Comparison of ENCODE assay signal across 8 cellular contexts in genomic region chr7:98877692-98878364, GRCh38. TPM values are rescaled to one million over a fixed set of nuclear protein-coding genes. Genes with fewer than 3 reads are reported as not detected.
A peak's percentile ranks its signal among the peaks of the same experiment; 100 is the strongest.
DNase-seq lines count a peak whose midpoint lies in the region; ATAC-seq, FAIRE-seq and TF ChIP-seq lines count a peak whose summit lies in the region.

No MANE protein-coding gene starts in this region.

- intact Hi-C loops in activated CD4-positive, alpha-beta T cell treated with anti-CD3 and anti-CD28 coated beads for 36 hours (cut with DNase I, micrococcal nuclease) = loop anchor here in 1 of 2 experiments (1.0 to 5.0 kb wide), 8 partner anchors 8 to 1006 kb away; partner anchors contain the start of genes ARPC1A, ASNS, BRI3 and LMTK2

- WGBS in liver = 36% methylated on average over 18 of the region's 18 CpGs
- WGBS in thymus = 36% methylated on average over 18 of the region's 18 CpGs

- no peak overlapping the region for H3K27ac Mint-ChIP-seq in activated CD4-positive, alpha-beta T cell treated with anti-CD3 and anti-CD28 coated beads for 36 hours
- no peak overlapping the region for H3K27ac Mint-ChIP-seq in astrocyte (ENCODE audit: unreplicated experiment)

- H3K27ac ChIP-seq in astrocyte (ENCODE audit: low read depth, low read length) (no peak overlapping the region), liver (ENCODE audit: low read depth in 1 of 2, low read length in 2 of 2) (peak overlapping the region in 1 of 2 donors; percentile 92), thymus (ENCODE audit: low read depth) (no peak overlapping the region)

- CTCF ChIA-PET in activated CD4-positive, alpha-beta T cell treated with anti-CD3 and anti-CD28 coated beads for 36 hours (lab: Charles Lee) = interaction anchor here (0.7 to 1.5 kb wide), 7 partner anchors 8 to 476 kb away, joined by 3 to 5 read pairs (median 4); partner anchors contain the start of genes BAIAP2L1 and TMEM130

- TF ChIP-seq CTCF in astrocyte (IDR thresholded peaks at IDR 0.05; ENCODE audit: insufficient read depth, low read depth, low read length) = no peak
- no peak for TF ChIP-seq CTCF in liver (IDR thresholded peaks at IDR 0.05; ENCODE audit: low read depth, low read length, missing input control)

- FAIRE-seq in astrocyte (lab: Jason Lieb, UNC) = no peak

- H3K9me3 ChIP-seq in astrocyte (ENCODE audit: insufficient read depth, low read depth, low read length) (no peaks in the 10 kb centered on the region), liver (ENCODE audit: control insufficient read depth in 4 of 4, low read length in 3 of 4) (no peaks in the 10 kb centered on the region), thymus (ENCODE audit: control insufficient read depth) (no peaks in the 10 kb centered on the region)

- peaks cover 20% of the 10 kb centered on the region for H3K36me3 Mint-ChIP-seq in activated CD4-positive, alpha-beta T cell treated with anti-CD3 and anti-CD28 coated beads for 36 hours (ENCODE audit: low read depth)
- no peaks in the 10 kb centered on the region for H3K36me3 Mint-ChIP-seq in astrocyte (ENCODE audit: low read depth, unreplicated experiment)

- POLR2A ChIA-PET in activated CD4-positive, alpha-beta T cell treated with anti-CD3 and anti-CD28 coated beads for 36 hours (lab: Charles Lee) = no interaction called here

- H3K79me2 ChIP-seq in astrocyte (ENCODE audit: insufficient read depth, low read length) = peaks cover 42% of the 10 kb centered on the region

- H3K9ac ChIP-seq in astrocyte (ENCODE audit: low read length) (peak overlapping the region; percentile 99), liver (ENCODE audit: low read depth in 1 of 2, low read length in 2 of 2) (no peak overlapping the region)

- peaks cover 29% of the 10 kb centered on the region for H3K4me1 Mint-ChIP-seq in activated CD4-positive, alpha-beta T cell treated with anti-CD3 and anti-CD28 coated beads for 36 hours
- no peaks in the 10 kb centered on the region for H3K4me1 Mint-ChIP-seq in astrocyte (ENCODE audit: low read depth, unreplicated experiment)

- no peaks in the 10 kb centered on the region for H3K27me3 ChIP-seq in astrocyte (ENCODE audit: insufficient read depth, low read length)
- H3K27me3 ChIP-seq in liver (ENCODE audit: control insufficient read depth in 4 of 4, insufficient read depth in 4 of 4, low read length in 3 of 4) = no peaks in the 10 kb centered on the region
- H3K27me3 ChIP-seq in thymus (ENCODE audit: control insufficient read depth, insufficient read depth) = no peaks in the 10 kb centered on the region

- H3K4me3 Mint-ChIP-seq in activated CD4-positive, alpha-beta T cell treated with anti-CD3 and anti-CD28 coated beads for 36 hours = peak overlapping the region; percentile 52
- H3K4me3 Mint-ChIP-seq in astrocyte (ENCODE audit: unreplicated experiment) = peak overlapping the region; percentile 76

- no peaks in the 10 kb centered on the region for H3K9me3 Mint-ChIP-seq in activated CD4-positive, alpha-beta T cell treated with anti-CD3 and anti-CD28 coated beads for 36 hours (ENCODE audit: low read depth)
- H3K9me3 Mint-ChIP-seq in astrocyte (ENCODE audit: unreplicated experiment) = no peaks in the 10 kb centered on the region

- DNase-seq in activated CD4-positive, alpha-beta T cell treated with anti-CD3 and anti-CD28 coated beads for 36 hours = no peak
- DNase-seq in activated CD4-positive, alpha-beta T cell treated with anti-CD3 and anti-CD28 coated beads for 4 hours = no peak
- DNase-seq in astrocyte (ENCODE audit: low read depth) = no peak
- no peak for DNase-seq in ACHN
- DNase-seq in NCI-H2227 treated with DMSO at 0.1 percent for 48 hours (lab: John Stamatoyannopoulos, UW) = no peak
- no peak for DNase-seq in NCI-H524 treated with DMSO at 0.1 percent for 48 hours (lab: John Stamatoyannopoulos, UW)

- no peak for ATAC-seq in activated CD4-positive, alpha-beta T cell treated with anti-CD3 and anti-CD28 coated beads for 36 hours

- H3K27me3 Mint-ChIP-seq in activated CD4-positive, alpha-beta T cell treated with anti-CD3 and anti-CD28 coated beads for 36 hours = no peaks in the 10 kb centered on the region
- H3K27me3 Mint-ChIP-seq in astrocyte (ENCODE audit: low read depth, unreplicated experiment) = no peaks in the 10 kb centered on the region

- H4K20me1 ChIP-seq in astrocyte (ENCODE audit: insufficient read depth, low read length) = peaks cover 28% of the 10 kb centered on the region

- TF ChIP-seq RAD21 in liver (IDR thresholded peaks at IDR 0.05) = no peak

- H3K36me3 ChIP-seq in astrocyte (ENCODE audit: insufficient read depth, low read length) = peaks cover 10% of the 10 kb centered on the region
- peaks cover 4 to 14% (median 8%) of the 10 kb centered on the region in 4 donors for H3K36me3 ChIP-seq in liver (ENCODE audit: control insufficient read depth in 4 of 4, insufficient read depth in 3 of 4, low read depth in 1 of 4, low read length in 3 of 4)
- H3K36me3 ChIP-seq in thymus (ENCODE audit: control insufficient read depth, insufficient read depth) = peaks cover 17% of the 10 kb centered on the region

- H3K4me3 ChIP-seq in astrocyte (ENCODE audit: insufficient read depth, low read depth, low read length) (peak overlapping the region; percentile 96), liver (ENCODE audit: low read depth in 1 of 3, low read length in 3 of 3) (peak overlapping the region in 2 of 3 donors; percentile 85 to 99), thymus (ENCODE audit: low read length) (peak overlapping the region; percentile 96)

- in situ Hi-C loops in ACHN (cut with HindIII; ENCODE audit: low pct_ligation_motif_present, low pct_unique_long_range_greater_than_20kb, low sequenced_read_pairs) = no loop called here

- H3K4me1 ChIP-seq in astrocyte (ENCODE audit: insufficient read depth, low read length) = peaks cover 8% of the 10 kb centered on the region
- H3K4me1 ChIP-seq in liver (ENCODE audit: control insufficient read depth in 4 of 4, insufficient read depth in 4 of 4, low read length in 3 of 4) = peaks cover 4 to 17% (median 14%) of the 10 kb centered on the region in 4 donors
- H3K4me1 ChIP-seq in thymus (ENCODE audit: control insufficient read depth, insufficient read depth, low read length) = peaks cover 5% of the 10 kb centered on the region

- H2AFZ ChIP-seq in astrocyte (ENCODE audit: low read depth, low read length) = peak overlapping the region; percentile 96

- peak overlapping the region; percentile 100 for H3K4me2 ChIP-seq in astrocyte (ENCODE audit: low read length)

TF ChIP-seq in liver, 16 proteins besides CTCF, POLR2A, EP300 and RAD21 (continues in another document):
- TF ChIP-seq TAF1 (conservative IDR thresholded peaks at IDR 0.05) (no peak), FOXA2 (IDR thresholded peaks at IDR 0.05) (no peak), SP1 (IDR thresholded peaks at IDR 0.05) (no peak), NR2F2 (IDR thresholded peaks at IDR 0.05) (no peak), JUND (IDR thresholded peaks at IDR 0.05) (no peak), GABPA (IDR thresholded peaks at IDR 0.05 in 1 of 2, conservative IDR thresholded peaks at IDR 0.05 in 1 of 2) (no peak), YY1 (IDR thresholded peaks at IDR 0.05) (no peak), EGR1 (IDR thresholded peaks at IDR 0.05; ENCODE audit: low read depth in 2 of 2) (no peak), FOXA1 (IDR thresholded peaks at IDR 0.05) (no peak)
- TF ChIP-seq, protein P1, sequence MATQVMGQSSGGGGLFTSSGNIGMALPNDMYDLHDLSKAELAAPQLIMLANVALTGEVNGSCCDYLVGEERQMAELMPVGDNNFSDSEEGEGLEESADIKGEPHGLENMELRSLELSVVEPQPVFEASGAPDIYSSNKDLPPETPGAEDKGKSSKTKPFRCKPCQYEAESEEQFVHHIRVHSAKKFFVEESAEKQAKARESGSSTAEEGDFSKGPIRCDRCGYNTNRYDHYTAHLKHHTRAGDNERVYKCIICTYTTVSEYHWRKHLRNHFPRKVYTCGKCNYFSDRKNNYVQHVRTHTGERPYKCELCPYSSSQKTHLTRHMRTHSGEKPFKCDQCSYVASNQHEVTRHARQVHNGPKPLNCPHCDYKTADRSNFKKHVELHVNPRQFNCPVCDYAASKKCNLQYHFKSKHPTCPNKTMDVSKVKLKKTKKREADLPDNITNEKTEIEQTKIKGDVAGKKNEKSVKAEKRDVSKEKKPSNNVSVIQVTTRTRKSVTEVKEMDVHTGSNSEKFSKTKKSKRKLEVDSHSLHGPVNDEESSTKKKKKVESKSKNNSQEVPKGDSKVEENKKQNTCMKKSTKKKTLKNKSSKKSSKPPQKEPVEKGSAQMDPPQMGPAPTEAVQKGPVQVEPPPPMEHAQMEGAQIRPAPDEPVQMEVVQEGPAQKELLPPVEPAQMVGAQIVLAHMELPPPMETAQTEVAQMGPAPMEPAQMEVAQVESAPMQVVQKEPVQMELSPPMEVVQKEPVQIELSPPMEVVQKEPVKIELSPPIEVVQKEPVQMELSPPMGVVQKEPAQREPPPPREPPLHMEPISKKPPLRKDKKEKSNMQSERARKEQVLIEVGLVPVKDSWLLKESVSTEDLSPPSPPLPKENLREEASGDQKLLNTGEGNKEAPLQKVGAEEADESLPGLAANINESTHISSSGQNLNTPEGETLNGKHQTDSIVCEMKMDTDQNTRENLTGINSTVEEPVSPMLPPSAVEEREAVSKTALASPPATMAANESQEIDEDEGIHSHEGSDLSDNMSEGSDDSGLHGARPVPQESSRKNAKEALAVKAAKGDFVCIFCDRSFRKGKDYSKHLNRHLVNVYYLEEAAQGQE (IDR thresholded peaks at IDR 0.05) = no peak
- TF ChIP-seq, protein P2, sequence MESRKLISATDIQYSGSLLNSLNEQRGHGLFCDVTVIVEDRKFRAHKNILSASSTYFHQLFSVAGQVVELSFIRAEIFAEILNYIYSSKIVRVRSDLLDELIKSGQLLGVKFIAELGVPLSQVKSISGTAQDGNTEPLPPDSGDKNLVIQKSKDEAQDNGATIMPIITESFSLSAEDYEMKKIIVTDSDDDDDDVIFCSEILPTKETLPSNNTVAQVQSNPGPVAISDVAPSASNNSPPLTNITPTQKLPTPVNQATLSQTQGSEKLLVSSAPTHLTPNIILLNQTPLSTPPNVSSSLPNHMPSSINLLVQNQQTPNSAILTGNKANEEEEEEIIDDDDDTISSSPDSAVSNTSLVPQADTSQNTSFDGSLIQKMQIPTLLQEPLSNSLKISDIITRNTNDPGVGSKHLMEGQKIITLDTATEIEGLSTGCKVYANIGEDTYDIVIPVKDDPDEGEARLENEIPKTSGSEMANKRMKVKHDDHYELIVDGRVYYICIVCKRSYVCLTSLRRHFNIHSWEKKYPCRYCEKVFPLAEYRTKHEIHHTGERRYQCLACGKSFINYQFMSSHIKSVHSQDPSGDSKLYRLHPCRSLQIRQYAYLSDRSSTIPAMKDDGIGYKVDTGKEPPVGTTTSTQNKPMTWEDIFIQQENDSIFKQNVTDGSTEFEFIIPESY (IDR thresholded peaks at IDR 0.05) = no peak

RNA-seq across cellular contexts. Expression of gene TRRAP, which starts 0.5 kb away (rescaled TPM):
- 10 to 100 TPM; 51.7 to 54.0 TPM for total RNA-seq in activated CD4-positive, alpha-beta T cell treated with anti-CD3 and anti-CD28 coated beads for 36 hours
- total RNA-seq in astrocyte = 33.4 and 33.5 TPM in 2 replicates
- total RNA-seq in liver = 10 to 100 TPM; 13.9 to 22.7 TPM
- 1 to 10 TPM; 4.3 to 6.4 TPM for polyA plus RNA-seq in liver
- 15.1 TPM for polyA plus RNA-seq in thymus

RNA-seq across cellular contexts. Expression of gene TMEM130, which starts 8.0 kb away (rescaled TPM):
- under 1 TPM in 1 of 2 experiments, not detected in 1; 0.23 TPM for total RNA-seq in activated CD4-positive, alpha-beta T cell treated with anti-CD3 and anti-CD28 coated beads for 36 hours
- 8.9 and 12.4 TPM in 2 replicates for total RNA-seq in astrocyte
- total RNA-seq in liver = not detected
- not detected for polyA plus RNA-seq in liver
- 0.23 TPM for polyA plus RNA-seq in thymus
